ENCODE assay signal across 8 cellular contexts in genomic region chr11:75351541-75352416, GRCh38. TPM values are rescaled to one million over a fixed set of nuclear protein-coding genes. Genes with fewer than 3 reads are reported as not detected.
DNase-seq lines count a peak whose midpoint lies in the region; ATAC-seq and TF ChIP-seq lines count a peak whose summit lies in the region.

Gene ARRB1, minus strand, starts transcription at chr11:75351661. Its CDS starts 54 bp downstream, at chr11:75351607.

- H3K27ac ChIP-seq in Panc1 (ENCODE audit: low read length) (peak within 1 kb of the TSS; percentile 96), foreskin keratinocyte (no peak within 1 kb of the TSS), transverse colon (peak within 1 kb of the TSS; percentile 91 to 97 (median 94))

- H3K4me3 ChIP-seq in Panc1 (ENCODE audit: low read depth in 2 of 2, low read length in 2 of 2) (peak within 1 kb of the TSS; percentile 60 to 85), neuron (ENCODE audit: low read length) (peak within 1 kb of the TSS; percentile 38), transverse colon (peak within 1 kb of the TSS; percentile 59 to 87 (median 74))

- CTCF ChIA-PET in Panc1 (lab: Charles Lee) = interaction anchor here (0.7 to 1.5 kb wide), 2 partner anchors 9 to 23 kb away, joined by 9 to 10 read pairs; no protein-coding TSS in a partner anchor

- peak; percentile 89 for DNase-seq in SKM-1 treated with dmso at 0.1 percent for 144 hours (lab: John Stamatoyannopoulos, UW; ENCODE audit: unreplicated experiment)
- DNase-seq in SKM-1 (lab: John Stamatoyannopoulos, UW; ENCODE audit: unreplicated experiment) = no peak
- no peak for DNase-seq in Panc1 (ENCODE audit: low read depth, low spot score)
- DNase-seq in activated gamma-delta T cell treated with Interleukin-2 at 50 U/mL for 16 hours = peak; percentile 45
- DNase-seq in foreskin keratinocyte = no peak
- DNase-seq in transverse colon = peak; percentile 81
- DNase-seq in NCI-H1105 treated with DMSO at 0.1 percent for 48 hours (lab: John Stamatoyannopoulos, UW) = no peak

- H3K27me3 ChIP-seq in Panc1 (ENCODE audit: control insufficient read depth, insufficient read depth, low read length) (no peaks in the 10 kb centered on the region), foreskin keratinocyte (no peaks in the 10 kb centered on the region), neuron (ENCODE audit: insufficient read depth, low read length) (no peaks in the 10 kb centered on the region), transverse colon (no peaks in the 10 kb centered on the region)

- intact Hi-C loops in Panc1 (cut with micrococcal nuclease; ENCODE audit: unreplicated experiment) (no loop called here), transverse colon (cut with DNase I; ENCODE audit: low total_unique reads) (no loop called here)

- peak; percentile 88 for TF ChIP-seq POLR2A in transverse colon (IDR thresholded peaks at IDR 0.05)

- TF ChIP-seq EP300 in transverse colon (IDR thresholded peaks at IDR 0.05; ENCODE audit: low read depth) = no peak

- no TSS peak for BruUV-seq in Panc1 (replicated peaks; lab: Mats Ljungman, UMichigan)

- H3K4me1 ChIP-seq in Panc1 (ENCODE audit: control insufficient read depth, insufficient read depth, low read length) (peaks cover 48% of the 10 kb centered on the region), foreskin keratinocyte (no peaks in the 10 kb centered on the region), neuron (ENCODE audit: insufficient read depth, low read length) (peaks cover 20% of the 10 kb centered on the region), transverse colon (peaks cover 31 to 54% (median 51%) of the 10 kb centered on the region in 4 donors)

- ATAC-seq in Panc1 (peak; percentile 79), foreskin keratinocyte (peak; percentile 64)

- H3K36me3 ChIP-seq in Panc1 (ENCODE audit: control insufficient read depth, insufficient read depth, low read length) = no peaks in the 10 kb centered on the region; the same call in 1 of the 2 replicates
- no peaks in the 10 kb centered on the region for H3K36me3 ChIP-seq in neuron (ENCODE audit: insufficient read depth, low read length)
- H3K36me3 ChIP-seq in transverse colon = no peaks in the 10 kb centered on the region

- in situ Hi-C loops in Panc1 (cut with HindIII; ENCODE audit: low pct_unique_long_range_greater_than_20kb, low sequenced_read_pairs) (no loop called here), transverse colon (cut with MboI; ENCODE audit: low pct_ligation_motif_present in 1 of 4, low pct_unique_long_range_greater_than_20kb in 1 of 4, low sequenced_read_pairs in 3 of 4) (no loop called here)

- POLR2A ChIA-PET in Panc1 (lab: Charles Lee) = no interaction called here

- no peaks in the 10 kb centered on the region for H3K9me3 ChIP-seq in Panc1 (ENCODE audit: control insufficient read depth, insufficient read depth, low read depth, low read length)
- H3K9me3 ChIP-seq in neuron (ENCODE audit: low read length) = no peaks in the 10 kb centered on the region
- no peaks in the 10 kb centered on the region for H3K9me3 ChIP-seq in transverse colon

- TF ChIP-seq CTCF in Panc1 (IDR thresholded peaks at IDR 0.05) = no peak
- peak; percentile 18 for TF ChIP-seq CTCF in foreskin keratinocyte (conservative IDR thresholded peaks at IDR 0.05)
- TF ChIP-seq CTCF in transverse colon (IDR thresholded peaks at IDR 0.05) = peak in 2 of 5 experiments; percentile 12 to 50

- 0% methylated on average over 4 to 23 of the region's 95 CpGs for WGBS in transverse colon (ENCODE audit: low coverage in 1 of 2), 2 donors

- H2AFZ ChIP-seq in neuron (ENCODE audit: low read depth, low read length) = peak within 1 kb of the TSS; percentile 22

RNA-seq across cellular contexts. Expression of gene ARRB1, which starts in this region (rescaled TPM):
- total RNA-seq in Panc1 (2021; ENCODE audit: unreplicated experiment) (219 TPM), foreskin keratinocyte (1.9 and 3.5 TPM in 2 replicates), transverse colon (10 to 100 TPM; 55.7 to 88.2 (median 78.0) TPM)
- polyA plus RNA-seq in Panc1 (2012; ENCODE audit: insufficient read length) = 236 TPM
- polyA plus RNA-seq in foreskin keratinocyte = 1.2 and 2.3 TPM in 2 replicates

Comparison
In these comparisons a context has a peak if more than half of its experiments do, and no peak if none do; other contexts are left out.
1. RNA of gene ARRB1 (total RNA-seq): 219 TPM in Panc1 (single experiment) and 55.7 to 88.2 TPM in transverse colon; 1.9 to 3.5 TPM in foreskin keratinocyte; every median in the first group is over 10 times any median in the second.
2. DNase-seq: peak in SKM-1 treated with dmso at 0.1 percent for 144 hours (single experiment), activated gamma-delta T cell treated with Interleukin-2 at 50 U/mL for 16 hours (single experiment) and transverse colon (single experiment); none in SKM-1 (single experiment), Panc1 (single experiment), foreskin keratinocyte (0 of 2) and NCI-H1105 treated with DMSO at 0.1 percent for 48 hours (single experiment).
3. Peak in every context shown above with its lines, with median percentiles within 50 percentile points of each other: H3K4me3 ChIP-seq.